Comparison of ENCODE assay signal across 8 cellular contexts in genomic region chr17:39730095-39730921, GRCh38. TPM values are rescaled to one million over a fixed set of nuclear protein-coding genes. Genes with fewer than 3 reads are reported as not detected.
DNase-seq lines count a peak whose midpoint lies in the region; ATAC-seq and TF ChIP-seq lines count a peak whose summit lies in the region.

Gene MIEN1 (minus strand): TSS chr17:39730532. CDS start chr17:39730495, 37 bp downstream.

- H3K27ac Mint-ChIP-seq in activated naive CD8-positive, alpha-beta T cell treated with anti-CD3 and anti-CD28 coated beads, Interleukin-2, amount 50 U/mL, for 24 hours = peak within 1 kb of the TSS; percentile 87
- peak within 1 kb of the TSS; percentile 97 for H3K27ac Mint-ChIP-seq in type B pancreatic cell

- peak within 1 kb of the TSS; percentile 91 for H3K4me3 Mint-ChIP-seq in activated naive CD8-positive, alpha-beta T cell treated with anti-CD3 and anti-CD28 coated beads, Interleukin-2, amount 50 U/mL, for 24 hours
- peak within 1 kb of the TSS; percentile 90 for H3K4me3 Mint-ChIP-seq in type B pancreatic cell

- H3K9me3 ChIP-seq in cardiac muscle cell (ENCODE audit: low read depth) = no peaks in the 10 kb centered on the region

- no peaks in the 10 kb centered on the region for H3K9me3 Mint-ChIP-seq in activated naive CD8-positive, alpha-beta T cell treated with anti-CD3 and anti-CD28 coated beads, Interleukin-2, amount 50 U/mL, for 24 hours
- no peaks in the 10 kb centered on the region for H3K9me3 Mint-ChIP-seq in type B pancreatic cell

- DNase-seq in GM12864 (ENCODE audit: low read depth) = peak; percentile 37
- DNase-seq in NCI-H1105 (lab: John Stamatoyannopoulos, UW) = peak; percentile 71
- peak; percentile 75 for DNase-seq in SW480 (ENCODE audit: low spot score)
- peak; percentile 98 for DNase-seq in activated naive CD8-positive, alpha-beta T cell treated with anti-CD3 and anti-CD28 coated beads, Interleukin-2, amount 50 U/mL, for 24 hours
- peak; percentile 87 to 93 for DNase-seq in cardiac muscle cell (ENCODE audit: low read depth in 1 of 2, low spot score in 1 of 2)
- DNase-seq in posterior cingulate gyrus = peak; percentile 87 to 99 (median 94)
- peak; percentile 97 for DNase-seq in type B pancreatic cell (ENCODE audit: extremely low spot score, unreplicated experiment)

- H3K27ac ChIP-seq in cardiac muscle cell = peak within 1 kb of the TSS; percentile 40

- peak; percentile 88 for ATAC-seq in HG02610 (IDR thresholded peaks at IDR 0.05; ENCODE audit: unreplicated experiment)
- peak; percentile 88 for ATAC-seq in activated naive CD8-positive, alpha-beta T cell treated with anti-CD3 and anti-CD28 coated beads, Interleukin-2, amount 50 U/mL, for 24 hours

- H3K4me1 ChIP-seq in cardiac muscle cell (ENCODE audit: low read depth) = no peaks in the 10 kb centered on the region

- H3K4me1 Mint-ChIP-seq in activated naive CD8-positive, alpha-beta T cell treated with anti-CD3 and anti-CD28 coated beads, Interleukin-2, amount 50 U/mL, for 24 hours = peaks cover 13% of the 10 kb centered on the region
- no peaks in the 10 kb centered on the region for H3K4me1 Mint-ChIP-seq in type B pancreatic cell (ENCODE audit: unreplicated experiment)

- H3K36me3 Mint-ChIP-seq in activated naive CD8-positive, alpha-beta T cell treated with anti-CD3 and anti-CD28 coated beads, Interleukin-2, amount 50 U/mL, for 24 hours (ENCODE audit: low read depth) = peaks cover 5% of the 10 kb centered on the region
- H3K36me3 Mint-ChIP-seq in type B pancreatic cell = peaks cover 8% of the 10 kb centered on the region

- H3K4me3 ChIP-seq in GM12864 (ENCODE audit: low read depth, low read length) = peak within 1 kb of the TSS; percentile 93
- peak within 1 kb of the TSS; percentile 46 for H3K4me3 ChIP-seq in cardiac muscle cell

- no peaks in the 10 kb centered on the region for H3K27me3 ChIP-seq in cardiac muscle cell

- intact Hi-C loops in posterior cingulate gyrus (cut with DNase I) = loop anchor here (2.0 to 5.0 kb wide), 2 partner anchors 42 to 108 kb away; partner anchors contain the start of gene PGAP3

- H3K27me3 Mint-ChIP-seq in activated naive CD8-positive, alpha-beta T cell treated with anti-CD3 and anti-CD28 coated beads, Interleukin-2, amount 50 U/mL, for 24 hours = no peaks in the 10 kb centered on the region
- no peaks in the 10 kb centered on the region for H3K27me3 Mint-ChIP-seq in type B pancreatic cell

- TF ChIP-seq CTCF in GM12864 (IDR thresholded peaks at IDR 0.05; ENCODE audit: low read depth, low read length, missing control alignments) (peak; percentile 80), cardiac muscle cell (IDR thresholded peaks at IDR 0.05; ENCODE audit: low read depth, low read length) (peak; percentile 82), type B pancreatic cell (conservative IDR thresholded peaks at IDR 0.05) (peak; percentile 94)

- H3K36me3 ChIP-seq in cardiac muscle cell = peaks cover 4% of the 10 kb centered on the region

RNA-seq across cellular contexts. Expression of gene MIEN1, which starts in this region (rescaled TPM):
- total RNA-seq in cardiac muscle cell (31.6 and 64.3 TPM in 2 replicates), type B pancreatic cell (ENCODE audit: low replicate concordance) (39.8 and 67.2 TPM in 2 replicates)
- 87.8 and 104 TPM in 2 replicates for polyA plus RNA-seq in cardiac muscle cell

Comparison
In these comparisons a context has a peak if more than half of its experiments do, and no peak if none do; other contexts are left out.
1. Peak in every context shown above with its lines: DNase-seq, ATAC-seq, H3K4me3 ChIP-seq and H3K27ac ChIP-seq.
2. DNase-seq: peak in every context shown above with its lines; median percentile 98 in activated naive CD8-positive, alpha-beta T cell treated with anti-CD3 and anti-CD28 coated beads, Interleukin-2, amount 50 U/mL, for 24 hours; 97 in type B pancreatic cell; 94 in posterior cingulate gyrus; 90 in cardiac muscle cell; 75 in SW480; 71 in NCI-H1105; 37 in GM12864.